8 cellular contexts compared by ENCODE assay signal in genomic region chr2:87324335-87325049, GRCh38.
DNase-seq lines count a peak whose midpoint lies in the region; ATAC-seq and TF ChIP-seq lines count a peak whose summit lies in the region.
"Not testable (repeated sequence)": the region's sequence is repeated elsewhere in the genome, so short reads cannot be mapped to it uniquely, and the experiment has no call there.

No MANE protein-coding gene starts in this region.

- not testable (repeated sequence) for H3K9me3 ChIP-seq in DND-41 (ENCODE audit: insufficient read depth, low read length, severe bottlenecking); PC-3 (ENCODE audit: low read length); cardiac muscle cell (ENCODE audit: low read depth)

- H3K36me3 ChIP-seq in DND-41 (ENCODE audit: insufficient read depth, low read length); PC-3 (ENCODE audit: low read depth, low read length); cardiac muscle cell: not testable (repeated sequence)

- CTCF ChIA-PET in PC-3 (lab: Charles Lee); activated CD4-positive, alpha-beta T cell treated with anti-CD3 and anti-CD28 coated beads, Interleukin-2, amount 10 ng/mL, durations not matched to agents 7 days and 5 days (lab: Charles Lee): not testable (repeated sequence)

- not testable (repeated sequence) for H3K9me3 Mint-ChIP-seq in activated CD4-positive, alpha-beta T cell treated with anti-CD3 and anti-CD28 coated beads, Interleukin-2, amount 10 ng/mL, durations not matched to agents 7 days and 5 days; activated naive CD4-positive, alpha-beta T cell treated with anti-CD3 and anti-CD28 coated beads, Interleukin-2, amount 50 U/mL, for 72 hours; effector memory CD8-positive, alpha-beta T cell; natural killer cell

- H3K27ac Mint-ChIP-seq in activated CD4-positive, alpha-beta T cell treated with anti-CD3 and anti-CD28 coated beads, Interleukin-2, amount 10 ng/mL, durations not matched to agents 7 days and 5 days, result peak overlapping the region; percentile 98
- H3K27ac Mint-ChIP-seq in activated naive CD4-positive, alpha-beta T cell treated with anti-CD3 and anti-CD28 coated beads, Interleukin-2, amount 50 U/mL, for 72 hours, result peak overlapping the region; percentile 78 to 94
- H3K27ac Mint-ChIP-seq in effector memory CD8-positive, alpha-beta T cell, result peak overlapping the region in 1 of 2 donors; percentile 4
- not testable (repeated sequence) for H3K27ac Mint-ChIP-seq in natural killer cell

- H2AFZ ChIP-seq in DND-41 (ENCODE audit: low read depth, low read length); PC-3 (ENCODE audit: low read length): not testable (repeated sequence)

- not testable (repeated sequence) for H3K4me1 ChIP-seq in DND-41 (ENCODE audit: insufficient read depth, low read length); PC-3 (ENCODE audit: insufficient read depth, low read length); cardiac muscle cell (ENCODE audit: low read depth)

- intact Hi-C loops in PC-3 (cut with micrococcal nuclease); natural killer cell (cut with micrococcal nuclease): not testable (repeated sequence)

- BruUV-seq in PC-3 (replicated peaks; lab: Mats Ljungman, UMichigan), result not testable (repeated sequence)

- H3K4me2 ChIP-seq in DND-41 (ENCODE audit: insufficient read depth, low read length), result not testable (repeated sequence)
- H3K4me2 ChIP-seq in PC-3 (ENCODE audit: low read length), result peak overlapping the region; percentile 33; the same call in 1 of the 2 replicates

- H3K36me3 Mint-ChIP-seq in activated CD4-positive, alpha-beta T cell treated with anti-CD3 and anti-CD28 coated beads, Interleukin-2, amount 10 ng/mL, durations not matched to agents 7 days and 5 days (ENCODE audit: low read depth); activated naive CD4-positive, alpha-beta T cell treated with anti-CD3 and anti-CD28 coated beads, Interleukin-2, amount 50 U/mL, for 72 hours; effector memory CD8-positive, alpha-beta T cell (ENCODE audit: insufficient read depth); natural killer cell: not testable (repeated sequence)

- not testable (repeated sequence) for H3F3A ChIP-seq in PC-3 (ENCODE audit: low read length, unreplicated experiment)

- not testable (repeated sequence) for H3K9me2 ChIP-seq in PC-3 (replicated peaks; ENCODE audit: low read length)

- not testable (repeated sequence) for H3K9ac ChIP-seq in DND-41 (ENCODE audit: low read depth, low read length); PC-3 (ENCODE audit: low read length)

- peak overlapping the region; percentile 64 for H3K4me3 Mint-ChIP-seq in activated CD4-positive, alpha-beta T cell treated with anti-CD3 and anti-CD28 coated beads, Interleukin-2, amount 10 ng/mL, durations not matched to agents 7 days and 5 days
- peak overlapping the region in 1 of 2 donors; percentile 48 for H3K4me3 Mint-ChIP-seq in effector memory CD8-positive, alpha-beta T cell
- not testable (repeated sequence) for H3K4me3 Mint-ChIP-seq in natural killer cell

- POLR2A ChIA-PET in PC-3 (lab: Charles Lee; ENCODE audit: unreplicated experiment), result not testable (repeated sequence)
- POLR2A ChIA-PET in activated CD4-positive, alpha-beta T cell treated with anti-CD3 and anti-CD28 coated beads, Interleukin-2, amount 10 ng/mL, durations not matched to agents 7 days and 5 days (lab: Charles Lee), result interaction anchor here (0.7 kb wide), 1 partner anchor 31 kb away, joined by 5 read pairs; no protein-coding TSS in a partner anchor

- peak; percentile 39; the same call in 1 of the 3 replicates for ATAC-seq in DND-41 (ENCODE audit: insufficient read depth, low read depth)
- peak; percentile 88 for ATAC-seq in PC-3
- ATAC-seq in activated naive CD4-positive, alpha-beta T cell treated with anti-CD3 and anti-CD28 coated beads, Interleukin-2, amount 50 U/mL, for 72 hours, result peak; percentile 77 to 84
- peak; percentile 68 for ATAC-seq in effector memory CD8-positive, alpha-beta T cell (replicated peaks)
- ATAC-seq in natural killer cell, result peak in 2 of 3 donors; percentile 39 to 61
- ATAC-seq in stimulated activated naive CD8-positive, alpha-beta T cell treated with anti-CD3 and anti-CD28 coated beads, Interleukin-15, Interleukin-2, amounts not matched to agents 100 U/mL and 50 U/mL, for 24 hours, result peak; percentile 84

- DNase-seq in DND-41; activated CD4-positive, alpha-beta T cell treated with anti-CD3 and anti-CD28 coated beads, Interleukin-2, amount 10 ng/mL, durations not matched to agents 7 days and 5 days; activated naive CD4-positive, alpha-beta T cell treated with anti-CD3 and anti-CD28 coated beads, Interleukin-2, amount 50 U/mL, for 72 hours (ENCODE audit: low spot score in 2 of 2); effector memory CD8-positive, alpha-beta T cell; natural killer cell; stimulated activated naive CD8-positive, alpha-beta T cell treated with anti-CD3 and anti-CD28 coated beads, Interleukin-15, Interleukin-2, amounts not matched to agents 100 U/mL and 50 U/mL, for 24 hours: not testable (repeated sequence)
- DNase-seq in PC-3, result peak; percentile 28
- peak in 1 of 2 donors; percentile 56 for DNase-seq in cardiac muscle cell (ENCODE audit: low read depth in 1 of 2, low spot score in 1 of 2)

- H3K27me3 ChIP-seq in DND-41 (ENCODE audit: insufficient read depth, low read length, poor library complexity); PC-3 (ENCODE audit: low read length); cardiac muscle cell: not testable (repeated sequence)

- H3K27me3 Mint-ChIP-seq in activated CD4-positive, alpha-beta T cell treated with anti-CD3 and anti-CD28 coated beads, Interleukin-2, amount 10 ng/mL, durations not matched to agents 7 days and 5 days; effector memory CD8-positive, alpha-beta T cell; natural killer cell (ENCODE audit: low read depth in 2 of 2): not testable (repeated sequence)

- not testable (repeated sequence) for H3K79me2 ChIP-seq in DND-41 (ENCODE audit: insufficient read depth, low read length); PC-3 (ENCODE audit: low read length)

- TF ChIP-seq CTCF in DND-41 (IDR thresholded peaks at IDR 0.05; ENCODE audit: borderline replicate concordance, extremely low read depth, low read length, poor library complexity, severe bottlenecking); PC-3 (conservative IDR thresholded peaks at IDR 0.05; ENCODE audit: low read depth, low read length); cardiac muscle cell (IDR thresholded peaks at IDR 0.05; ENCODE audit: low read depth, low read length); natural killer cell (IDR thresholded peaks at IDR 0.05): not testable (repeated sequence)

- not testable (repeated sequence) for H3K27ac ChIP-seq in DND-41 (ENCODE audit: low read length)
- peak overlapping the region; percentile 57 for H3K27ac ChIP-seq in PC-3 (ENCODE audit: low read length)
- peak overlapping the region; percentile 78 for H3K27ac ChIP-seq in cardiac muscle cell

- H3K4me3 ChIP-seq in DND-41 (ENCODE audit: low read depth in 1 of 2, low read length in 2 of 2); PC-3 (ENCODE audit: low read length); cardiac muscle cell: not testable (repeated sequence)

- not testable (repeated sequence) for H4K20me1 ChIP-seq in DND-41 (ENCODE audit: insufficient read depth, low read length); PC-3 (ENCODE audit: low read length)

- H3K4me1 Mint-ChIP-seq in activated CD4-positive, alpha-beta T cell treated with anti-CD3 and anti-CD28 coated beads, Interleukin-2, amount 10 ng/mL, durations not matched to agents 7 days and 5 days, result peaks cover 33% of the 10 kb centered on the region
- H3K4me1 Mint-ChIP-seq in effector memory CD8-positive, alpha-beta T cell (ENCODE audit: low read depth in 2 of 2), result peaks cover 11 to 14% of the 10 kb centered on the region in 2 donors
- H3K4me1 Mint-ChIP-seq in natural killer cell, result peaks cover 0 to 11% of the 10 kb centered on the region in 2 donors
